11 cellular contexts compared by ENCODE assay signal in the genomic region with DNA sequence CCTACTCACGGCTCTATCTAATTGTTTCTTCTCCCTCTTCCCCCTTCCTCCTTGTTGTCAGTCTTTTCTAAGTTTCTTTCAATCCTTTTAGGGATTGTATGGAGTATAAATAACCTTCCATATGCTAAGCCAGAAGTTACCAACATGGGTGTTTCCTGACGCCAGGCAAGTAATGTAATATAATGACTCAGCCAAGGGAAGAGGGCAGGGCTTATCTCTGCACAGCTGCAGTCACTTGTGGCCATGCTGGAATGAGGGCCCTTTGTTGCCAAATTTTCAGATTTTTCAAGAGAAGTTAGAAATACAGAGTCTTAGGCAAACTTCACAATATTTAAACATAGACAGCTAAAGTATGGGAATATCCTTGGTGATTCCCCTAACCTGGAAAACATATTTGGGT.
A peak's percentile ranks its signal among the peaks of the same experiment; 100 is the strongest.
DNase-seq lines count a peak whose midpoint lies in the region; ATAC-seq and TF ChIP-seq lines count a peak whose summit lies in the region.
"Had no signal": no experiment of that assay in that cellular context is flagged by ENCODE, and none has a peak within 500 bp of the region (broad histone marks: within the 10 kb centered on the region; RNA-seq: fewer than 3 reads in every experiment).

No MANE protein-coding gene starts in this region.

- H3K36me3 ChIP-seq in CD8-positive, alpha-beta T cell (ENCODE audit: insufficient read depth, low read length) = no peaks in the 10 kb centered on the region
- no peaks in the 10 kb centered on the region for H3K36me3 ChIP-seq in left lung
- H3K36me3 ChIP-seq: thoracic aorta had no signal

- no peaks in the 10 kb centered on the region for H3K36me3 Mint-ChIP-seq in CD8-positive, alpha-beta T cell
- no peaks in the 10 kb centered on the region for H3K36me3 Mint-ChIP-seq in activated CD8-positive, alpha-beta T cell treated with anti-CD3 and anti-CD28 coated beads, Interleukin-2, amount 10 ng/mL, durations not matched to agents 7 days and 5 days (ENCODE audit: low read depth)

- H3K9me3 ChIP-seq in CD8-positive, alpha-beta T cell (ENCODE audit: low read length) = no peaks in the 10 kb centered on the region
- no peaks in the 10 kb centered on the region for H3K9me3 ChIP-seq in left lung
- H3K9me3 ChIP-seq: thoracic aorta had no signal

- H3K4me3 ChIP-seq in CD8-positive, alpha-beta T cell (ENCODE audit: low read depth, low read length) = no peak overlapping the region
- no peak overlapping the region for H3K4me3 ChIP-seq in left lung
- H3K4me3 ChIP-seq: thoracic aorta had no signal

- H3K27ac ChIP-seq in CD8-positive, alpha-beta T cell (ENCODE audit: low read depth, low read length) = no peak overlapping the region
- H3K27ac ChIP-seq in left lung = no peak overlapping the region
- H3K27ac ChIP-seq: thoracic aorta had no signal

- peaks cover 49% of the 10 kb centered on the region for H3K4me1 ChIP-seq in CD8-positive, alpha-beta T cell (ENCODE audit: insufficient read depth, low read length)
- H3K4me1 ChIP-seq in left lung = peaks cover 5 to 27% of the 10 kb centered on the region in 2 donors

- POLR2A ChIA-PET in CD8-positive, alpha-beta T cell (lab: Charles Lee) = interaction anchor here (1.0 kb wide), 1 partner anchor 25 kb away, joined by 4 read pairs; no protein-coding TSS in a partner anchor
- POLR2A ChIA-PET in activated CD8-positive, alpha-beta T cell treated with anti-CD3 and anti-CD28 coated beads, Interleukin-2, amount 10 ng/mL, durations not matched to agents 7 days and 5 days (lab: Charles Lee) = no interaction called here
- POLR2A ChIA-PET in GM10248 (lab: Yijun Ruan, JAX) = no interaction called here

- CTCF ChIA-PET in CD8-positive, alpha-beta T cell (lab: Charles Lee) = interaction anchor here (1.7 kb wide), 1 partner anchor 115 kb away, joined by 4 read pairs; no protein-coding TSS in a partner anchor
- CTCF ChIA-PET in activated CD8-positive, alpha-beta T cell treated with anti-CD3 and anti-CD28 coated beads, Interleukin-2, amount 10 ng/mL, durations not matched to agents 7 days and 5 days (lab: Charles Lee) = no interaction called here
- CTCF ChIA-PET in GM10248 (lab: Yijun Ruan, JAX) = no interaction called here

- peaks cover 51% of the 10 kb centered on the region for H3K4me1 Mint-ChIP-seq in CD8-positive, alpha-beta T cell (ENCODE audit: low read depth)
- peaks cover 66% of the 10 kb centered on the region for H3K4me1 Mint-ChIP-seq in activated CD8-positive, alpha-beta T cell treated with anti-CD3 and anti-CD28 coated beads, Interleukin-2, amount 10 ng/mL, durations not matched to agents 7 days and 5 days (ENCODE audit: low read depth)

- DNase-seq in CD8-positive, alpha-beta T cell = no peak
- DNase-seq in HS-5 (ENCODE audit: low read depth) (peak; percentile 51), left lung (no peak), mesenteric fat pad (ENCODE audit: low spot score) (no peak), GM10248 (ENCODE audit: extremely low spot score) (no peak)
- peak; percentile 34 for DNase-seq in activated CD8-positive, alpha-beta T cell treated with anti-CD3 and anti-CD28 coated beads, Interleukin-2, amount 10 ng/mL, durations not matched to agents 7 days and 5 days
- DNase-seq: cortex of kidney, occipital lobe had no signal

- TF ChIP-seq CTCF in CD8-positive, alpha-beta T cell (IDR thresholded peaks at IDR 0.05) = no peak
- no peak for TF ChIP-seq CTCF in left lung (IDR thresholded peaks at IDR 0.05)
- TF ChIP-seq CTCF in GM10248 (IDR thresholded peaks at IDR 0.05; ENCODE audit: control extremely low read depth, extremely low read depth, low read depth, missing control alignments) = no peak

- no peak overlapping the region for H3K27ac Mint-ChIP-seq in CD8-positive, alpha-beta T cell
- peak overlapping the region; percentile 90 for H3K27ac Mint-ChIP-seq in activated CD8-positive, alpha-beta T cell treated with anti-CD3 and anti-CD28 coated beads, Interleukin-2, amount 10 ng/mL, durations not matched to agents 7 days and 5 days

- no peaks in the 10 kb centered on the region for H3K27me3 Mint-ChIP-seq in CD8-positive, alpha-beta T cell (ENCODE audit: low read depth)
- H3K27me3 Mint-ChIP-seq in activated CD8-positive, alpha-beta T cell treated with anti-CD3 and anti-CD28 coated beads, Interleukin-2, amount 10 ng/mL, durations not matched to agents 7 days and 5 days (ENCODE audit: low read depth) = no peaks in the 10 kb centered on the region

- intact Hi-C loops in CD8-positive, alpha-beta T cell (cut with DNase I, micrococcal nuclease) = loop anchor here in 1 of 2 experiments (10.0 kb wide), 1 partner anchor 114 kb away; no protein-coding TSS in a partner anchor
- intact Hi-C loops in left lung (cut with DNase I) = no loop called here

- H3K9me3 Mint-ChIP-seq in CD8-positive, alpha-beta T cell = no peaks in the 10 kb centered on the region
- H3K9me3 Mint-ChIP-seq in activated CD8-positive, alpha-beta T cell treated with anti-CD3 and anti-CD28 coated beads, Interleukin-2, amount 10 ng/mL, durations not matched to agents 7 days and 5 days (ENCODE audit: insufficient read depth) = no peaks in the 10 kb centered on the region

- peak overlapping the region; percentile 10 for H3K4me3 Mint-ChIP-seq in CD8-positive, alpha-beta T cell
- H3K4me3 Mint-ChIP-seq in activated CD8-positive, alpha-beta T cell treated with anti-CD3 and anti-CD28 coated beads, Interleukin-2, amount 10 ng/mL, durations not matched to agents 7 days and 5 days = peak overlapping the region; percentile 11

- ATAC-seq in CD8-positive, alpha-beta T cell = peak; percentile 48
- no peak for ATAC-seq in activated CD8-positive, alpha-beta T cell treated with anti-CD3 and anti-CD28 coated beads, Interleukin-2, amount 10 ng/mL, durations not matched to agents 7 days and 5 days
- ATAC-seq in left lung (peak; percentile 90), GM21786 (IDR thresholded peaks at IDR 0.05; ENCODE audit: unreplicated experiment) (no peak), HG03045 (IDR thresholded peaks at IDR 0.05; ENCODE audit: unreplicated experiment) (no peak)

- no peaks in the 10 kb centered on the region for H3K27me3 ChIP-seq in CD8-positive, alpha-beta T cell (ENCODE audit: insufficient read depth, low read length)
- H3K27me3 ChIP-seq in left lung = no peaks in the 10 kb centered on the region

Comparison
In these comparisons a context has a peak if more than half of its experiments do, and no peak if none do; other contexts are left out.
1. ATAC-seq: peak in CD8-positive, alpha-beta T cell (single experiment) and left lung (single experiment); none in activated CD8-positive, alpha-beta T cell treated with anti-CD3 and anti-CD28 coated beads, Interleukin-2, amount 10 ng/mL, durations not matched to agents 7 days and 5 days (single experiment), GM21786 (single experiment) and HG03045 (single experiment).
2. DNase-seq: peak in HS-5 (single experiment) and activated CD8-positive, alpha-beta T cell treated with anti-CD3 and anti-CD28 coated beads, Interleukin-2, amount 10 ng/mL, durations not matched to agents 7 days and 5 days (single experiment); none in CD8-positive, alpha-beta T cell (0 of 7), left lung (0 of 2), mesenteric fat pad (single experiment) and GM10248 (single experiment).